24 cellular contexts compared by ENCODE assay signal in genomic region chr17:72163474-72163873, GRCh38. TPM values are rescaled to one million over a fixed set of nuclear protein-coding genes. Genes with fewer than 3 reads are reported as not detected.
DNase-seq lines count a peak whose midpoint lies in the region; ATAC-seq, FAIRE-seq and TF ChIP-seq lines count a peak whose summit lies in the region.
"Had no signal": no experiment of that assay in that cellular context is flagged by ENCODE, and none has a peak within 500 bp of the region (broad histone marks: within the 10 kb centered on the region; RNA-seq: fewer than 3 reads in every experiment).

No MANE protein-coding gene starts in this region.

- H3K4me1 ChIP-seq in right atrium auricular region (no peaks in the 10 kb centered on the region), H1 (replicated peaks in 1 of 4; ENCODE audit: control insufficient read depth in 3 of 4, insufficient read depth in 4 of 4, low read length in 3 of 4) (peaks cover 2 to 13% (median 10%) of the 10 kb centered on the region in 4 experiments; a peak in 6 of 7 replicates), left ventricle myocardium inferior (peaks cover 4% of the 10 kb centered on the region)
- H3K4me1 ChIP-seq: BE2C; BLaER1 treated with 17β-estradiol and CSF1 and Interleukin-3, amounts not matched to agents 10 nM and 100 nM had no signal

- CTCF ChIA-PET in H1 (lab: Charles Lee; ENCODE audit: partially characterized antibody): interaction anchor here (1.3 kb wide), 1 partner anchor 376 kb away, joined by 3 read pairs; no protein-coding TSS in a partner anchor

- H4K8ac ChIP-seq in H1 (ENCODE audit: extremely low read depth, insufficient read depth, low read length): no peak overlapping the region

- 95% methylated on average over 2 of the region's 2 CpGs; no CpG with 5 or more reads in 1 of the 2 experiments for WGBS in H1 (ENCODE audit: extremely low coverage in 1 of 2, insufficient coverage in 1 of 2, insufficient read length in 1 of 2, insufficient replicate concordance in 2 of 2, low coverage in 1 of 2, low lambda C conversion rate in 2 of 2, missing lambda C conversion rate in 1 of 2), 2 experiments

- H3K4me3 ChIP-seq in right atrium auricular region: no peak overlapping the region
- no peak overlapping the region for H3K4me3 ChIP-seq in H1 (ENCODE audit: extremely low read depth in 1 of 4, insufficient read depth in 2 of 4, low read depth in 3 of 4, low read length in 4 of 4)
- no peak overlapping the region for H3K4me3 ChIP-seq in left ventricle myocardium inferior
- H3K4me3 ChIP-seq: A549; BLaER1 treated with 17β-estradiol and CSF1 and Interleukin-3, amounts not matched to agents 10 nM and 100 nM; GM23248 had no signal

- H3K18ac ChIP-seq in H1 (ENCODE audit: extremely low read depth, low read length): no peak overlapping the region

- POLR2A ChIA-PET in H1 (lab: Charles Lee; ENCODE audit: partially characterized antibody): interaction anchor here (1.2 kb wide), 1 partner anchor 12 kb away, joined by 3 read pairs; no protein-coding TSS in a partner anchor

- FAIRE-seq in H1 (lab: Jason Lieb, UNC): no peak
- FAIRE-seq: D721Med, G401.6, GM12892 had no signal

- no peak overlapping the region for H2AFZ ChIP-seq in H1 (ENCODE audit: low read length)
- H2AFZ ChIP-seq: GM23248 had no signal

- H4K5ac ChIP-seq in H1 (ENCODE audit: insufficient read length, low read depth, low read length): no peak overlapping the region

- no peaks in the 10 kb centered on the region for H3K79me1 ChIP-seq in H1 (ENCODE audit: low read depth, low read length)

- TF ChIP-seq EP300 in H1 (IDR thresholded peaks at IDR 0.05; ENCODE audit: borderline replicate concordance in 1 of 2, low read depth in 2 of 2, low read length in 2 of 2): no peak

- H4K91ac ChIP-seq in H1 (replicated peaks; ENCODE audit: insufficient read length, low read length): no peak overlapping the region

- H3K14ac ChIP-seq in H1 (ENCODE audit: insufficient read length): no peak overlapping the region

- H3K27ac ChIP-seq in right atrium auricular region (no peak overlapping the region), H1 (ENCODE audit: low read depth, low read length) (no peak overlapping the region), left ventricle myocardium inferior (replicated peaks) (peak overlapping the region; percentile 46)
- H3K27ac ChIP-seq: A549; BLaER1 treated with 17β-estradiol and CSF1 and Interleukin-3, amounts not matched to agents 10 nM and 100 nM; GM23248 had no signal

- H3K9me3 ChIP-seq in right atrium auricular region: no peaks in the 10 kb centered on the region
- no peaks in the 10 kb centered on the region; a peak in 1 of 4 replicates for H3K9me3 ChIP-seq in H1 (ENCODE audit: insufficient read depth in 2 of 2, low read depth in 1 of 2, low read length in 1 of 2)
- no peaks in the 10 kb centered on the region for H3K9me3 ChIP-seq in left ventricle myocardium inferior (replicated peaks)
- H3K9me3 ChIP-seq: A549, BE2C had no signal

- H2BK120ac ChIP-seq in H1 (replicated peaks; ENCODE audit: low read depth, low read length): peak overlapping the region; percentile 5

- peak overlapping the region; percentile 32; the same call in 1 of the 2 replicates for H2BK12ac ChIP-seq in H1 (ENCODE audit: low read depth, low read length)

- H3K36me3 ChIP-seq in right atrium auricular region (no peaks in the 10 kb centered on the region), H1 (ENCODE audit: control insufficient read depth in 2 of 4, insufficient read depth in 4 of 4, low read length in 3 of 4) (no peaks in the 10 kb centered on the region), left ventricle myocardium inferior (no peaks in the 10 kb centered on the region)
- H3K36me3 ChIP-seq: BE2C; BLaER1 treated with 17β-estradiol and CSF1 and Interleukin-3, amounts not matched to agents 10 nM and 100 nM had no signal

- 0 out of 2 replicates have a peak overlapping the region, but pooled peaks have one; percentile 65 for H2BK15ac ChIP-seq in H1 (ENCODE audit: low read length)

- intact Hi-C loops in Right ventricle myocardium inferior (cut with DNase I): no loop called here
- intact Hi-C loops in left ventricle myocardium inferior (cut with micrococcal nuclease): no loop called here

- H3K4ac ChIP-seq in H1 (replicated peaks; ENCODE audit: insufficient read length, low read depth, low read length): no peak overlapping the region

- no peak overlapping the region for H3K23ac ChIP-seq in H1 (ENCODE audit: insufficient read length)

- no peak overlapping the region for H3K4me2 ChIP-seq in H1 (ENCODE audit: insufficient read depth in 1 of 2, low read depth in 2 of 2, low read length in 2 of 2)
- H3K4me2 ChIP-seq: A549; BLaER1 treated with 17β-estradiol and CSF1 and Interleukin-3, amounts not matched to agents 10 nM and 100 nM had no signal

- no peak for TF ChIP-seq CTCF in right atrium auricular region (IDR thresholded peaks at IDR 0.05)
- TF ChIP-seq CTCF in H1 (IDR thresholded peaks at IDR 0.05; ENCODE audit: control extremely low read depth in 1 of 3, insufficient read depth in 1 of 3, low read depth in 1 of 3, low read length in 3 of 3): no peak
- TF ChIP-seq CTCF in left ventricle myocardium inferior (IDR thresholded peaks at IDR 0.05; ENCODE audit: borderline replicate concordance): no peak

- no peak overlapping the region for H3K56ac ChIP-seq in H1 (replicated peaks; ENCODE audit: insufficient read length, low read depth, low read length)

- H2AK5ac ChIP-seq in H1 (ENCODE audit: low read depth, low read length): no peak overlapping the region

- no peak overlapping the region for H2BK5ac ChIP-seq in H1 (ENCODE audit: low read depth, low read length)

- no peak overlapping the region for H3K9ac ChIP-seq in H1 (replicated peaks in 1 of 4; ENCODE audit: extremely low read depth in 1 of 4, low read depth in 3 of 4, low read length in 3 of 4)
- H3K9ac ChIP-seq: BLaER1 treated with 17β-estradiol and CSF1 and Interleukin-3, amounts not matched to agents 10 nM and 100 nM; GM23248 had no signal

- H3K27me3 ChIP-seq in right atrium auricular region (no peaks in the 10 kb centered on the region), H1 (replicated peaks in 1 of 4; ENCODE audit: control insufficient read depth in 3 of 4, extremely low read depth in 1 of 4, insufficient read depth in 3 of 4, low read length in 3 of 4) (no peaks in the 10 kb centered on the region), left ventricle myocardium inferior (ENCODE audit: low read depth) (no peaks in the 10 kb centered on the region)
- H3K27me3 ChIP-seq: BE2C; BLaER1 treated with 17β-estradiol and CSF1 and Interleukin-3, amounts not matched to agents 10 nM and 100 nM had no signal

- H3K79me2 ChIP-seq in H1 (ENCODE audit: control insufficient read depth in 1 of 2, insufficient read depth in 2 of 2, low read length in 2 of 2): no peaks in the 10 kb centered on the region

- H4K20me1 ChIP-seq in H1 (replicated peaks in 1 of 2; ENCODE audit: control insufficient read depth in 1 of 2, insufficient read depth in 2 of 2, low read length in 2 of 2): no peaks in the 10 kb centered on the region
- H4K20me1 ChIP-seq: BLaER1 treated with 17β-estradiol and CSF1 and Interleukin-3, amounts not matched to agents 10 nM and 100 nM had no signal

- H3K23me2 ChIP-seq in H1 (ENCODE audit: low read depth, low read length): no peaks in the 10 kb centered on the region; the same call in 1 of the 2 replicates

- no peak for TF ChIP-seq POLR2A in H1 (IDR thresholded peaks at IDR 0.05; ENCODE audit: control extremely low read depth in 1 of 2, low read depth in 2 of 2, low read length in 2 of 2)

- no peak for TF ChIP-seq RAD21 in H1 (IDR thresholded peaks at IDR 0.05 in 1 of 2, conservative IDR thresholded peaks at IDR 0.05 in 1 of 2; ENCODE audit: low read depth in 2 of 2, low read length in 2 of 2)

- DNase-seq in Right ventricle myocardium inferior (ENCODE audit: missing footprints) (no peak), right atrium auricular region (ENCODE audit: low spot score) (no peak), DMS 273 (lab: John Stamatoyannopoulos, UW; ENCODE audit: unreplicated experiment) (peak; percentile 58), H1 (ENCODE audit: low read depth in 1 of 2, low spot score in 2 of 2) (no peak), left ventricle myocardium inferior (no peak)
- DNase-seq: 8988T; ACHN; AML-193; BE2C; CD4-positive, alpha-beta T cell; CD8-positive, alpha-beta memory T cell; DMS153; DND-41; GM23248; H9 had no signal

- no peak overlapping the region for H2BK20ac ChIP-seq in H1 (ENCODE audit: low read length)

- ATAC-seq in Right ventricle myocardium inferior: peak; percentile 79
- ATAC-seq in GM19455 (IDR thresholded peaks at IDR 0.05; ENCODE audit: unreplicated experiment): no peak
- no peak for ATAC-seq in HG03439 (IDR thresholded peaks at IDR 0.05; ENCODE audit: unreplicated experiment)
- ATAC-seq: A549, HCT116 had no signal

TF ChIP-seq in H1, 55 proteins besides CTCF, POLR2A, EP300 and RAD21 (continues in another document):
- no peak for TF ChIP-seq HDAC2 (IDR thresholded peaks at IDR 0.05; ENCODE audit: borderline replicate concordance in 1 of 2, low read depth in 2 of 2, low read length in 2 of 2)
- no peak for TF ChIP-seq TCF12 (IDR thresholded peaks at IDR 0.05; ENCODE audit: low read depth, low read length)
- TF ChIP-seq MAX (IDR thresholded peaks at IDR 0.05): no peak

RNA-seq across cellular contexts. Expression of gene SOX9, which starts 42.7 kb away (rescaled TPM):
- total RNA-seq in Right ventricle myocardium inferior (13.8 TPM), right atrium auricular region (10 to 100 TPM in 1 of 2 donors, 1 to 10 TPM in 1; 7.0 to 20.6 TPM), left ventricle myocardium inferior (15.0 TPM)
- 4.9 and 5.2 TPM in 2 replicates for total RNA-seq in H1 (2021; fragmentation: NEBNext Ultra II Directional; extraction: Animal tissue kit (Norgen Biotek cat#: 25700))
- 1.9 and 3.3 TPM in 2 replicates for polyA plus RNA-seq in H1 (2011; rRNA removed)
- polyA plus RNA-seq in H1 (2011; cell fraction: cytosol; rRNA removed): 1.6 TPM
- 2.7 TPM for polyA plus RNA-seq in H1 (2011; cell fraction: nucleus; rRNA removed)
- 2.7 to 4.0 TPM (median 3.3 TPM) in 4 replicates for polyA plus RNA-seq in H1 (2012, experiment 1 of 2)
- 2.6 TPM for polyA plus RNA-seq in H1 (2012, experiment 2 of 2)
- polyA plus RNA-seq in H1 (2013, experiment 1 of 2): 2.1 TPM
- polyA plus RNA-seq in H1 (2013, experiment 2 of 2): 2.2 TPM
- 0.71 and 1.4 TPM in 2 replicates for polyA minus RNA-seq in H1 (2011; rRNA and poly(A)+ RNA removed)
- polyA minus RNA-seq in H1 (2011; cell fraction: cytosol; rRNA and poly(A)+ RNA removed): 4.8 TPM
- polyA minus RNA-seq in H1 (2011; cell fraction: nucleus; rRNA and poly(A)+ RNA removed): 2.8 TPM
- total RNA-seq: CD4-positive, alpha-beta T cell; CD8-positive, alpha-beta memory T cell had no signal
- polyA plus RNA-seq: CD14-positive monocyte; CD8-positive, alpha-beta memory T cell had no signal
